8 cellular contexts compared by ENCODE assay signal in the genomic region with DNA sequence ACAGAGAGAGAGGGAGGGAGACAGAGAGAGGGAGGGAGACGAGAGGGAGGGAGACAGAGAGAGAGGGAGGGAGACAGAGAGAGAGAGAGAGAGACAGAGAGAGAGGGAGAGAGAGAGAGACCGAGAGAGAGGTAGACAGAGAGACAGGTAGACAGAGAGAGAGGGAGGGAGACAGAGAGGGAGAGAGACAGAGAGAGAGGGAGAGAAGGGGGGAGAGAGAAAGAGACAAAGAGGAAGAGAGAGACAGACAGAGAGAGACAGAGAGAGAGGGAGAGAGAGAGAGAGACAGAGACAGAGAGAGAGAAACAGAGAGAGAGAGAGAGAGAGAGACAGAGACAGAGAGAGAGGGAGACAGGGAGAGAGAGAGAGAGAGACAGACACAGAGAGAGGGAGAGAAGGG. TPM values are rescaled to one million over a fixed set of nuclear protein-coding genes. Genes with fewer than 3 reads are reported as not detected.
"Had no signal": no experiment of that assay in that cellular context is flagged by ENCODE, and none has a peak within 500 bp of the region (broad histone marks: within the 10 kb centered on the region; RNA-seq: fewer than 3 reads in every experiment).

No MANE protein-coding gene starts in this region.

- DNase-seq: GM23248, GOT3, H7, IMR-90 had no signal

- FAIRE-seq: HTR-8/SVneo, K562 had no signal

- ATAC-seq: HCT116, K562 had no signal

RNA-seq across cellular contexts. Expression of gene GALNT9, which starts 47.8 kb away (rescaled TPM):
- total RNA-seq: HT-29, K562 had no signal
